8 cellular contexts compared by ENCODE assay signal in genomic region chr10:8374334-8374733, GRCh38.
"Had no signal": no experiment of that assay in that cellular context is flagged by ENCODE, and none has a peak within 500 bp of the region (broad histone marks: within the 10 kb centered on the region; RNA-seq: fewer than 3 reads in every experiment).

No MANE protein-coding gene starts in this region.

- DNase-seq: GDM1, GF-D8 had no signal

- H3K4me3 ChIP-seq: GM12878 had no signal

- FAIRE-seq: G401.6, GM12878, GM12891, GM12892, GM18507, GM19239 had no signal

- ATAC-seq: GM12878 had no signal
